In genomic region chr15:79834496-79834895, GRCh38 we compare ENCODE assay signal across 14 cellular contexts.
DNase-seq lines count a peak whose midpoint lies in the region; ATAC-seq, FAIRE-seq and TF ChIP-seq lines count a peak whose summit lies in the region.
"Had no signal": no experiment of that assay in that cellular context is flagged by ENCODE, and none has a peak within 500 bp of the region (broad histone marks: within the 10 kb centered on the region; RNA-seq: fewer than 3 reads in every experiment).

No MANE protein-coding gene starts in this region.

- WGBS in mammary epithelial cell (ENCODE audit: low coverage, missing lambda C conversion rate), result 69% methylated on average over 3 of the region's 4 CpGs
- WGBS in K562 (ENCODE audit: insufficient coverage, low coverage, missing lambda C conversion rate), result 57% methylated on average over 4 of the region's 4 CpGs

- no peaks in the 10 kb centered on the region for H3K4me1 ChIP-seq in mammary epithelial cell (ENCODE audit: insufficient read depth, low read length)
- peaks cover 3% of the 10 kb centered on the region in 2 experiments; a peak in 1 of 5 replicates for H3K4me1 ChIP-seq in K562 (replicated peaks in 1 of 2; ENCODE audit: control insufficient read depth in 2 of 2, insufficient read depth in 2 of 2, low read length in 2 of 2)
- H3K4me1 ChIP-seq in upper lobe of right lung, result no peaks in the 10 kb centered on the region

- POLR2A ChIA-PET in MCF 10A (lab: Yijun Ruan, JAX) (interaction anchor here (0.7 kb wide), 1 partner anchor 487 kb away, joined by 4 read pairs; no protein-coding TSS in a partner anchor), K562 (lab: Yijun Ruan, JAX) (interaction anchor here (0.7 kb wide), 1 partner anchor 65 kb away, joined by 3 read pairs; no protein-coding TSS in a partner anchor)

- no peak for TF ChIP-seq POLR2A in K562 (conservative IDR thresholded peaks at IDR 0.05)

- H3K36me3 Mint-ChIP-seq in MCF 10A (ENCODE audit: insufficient read depth, unreplicated experiment), result peaks cover 17% of the 10 kb centered on the region

- H3K36me3 ChIP-seq in mammary epithelial cell (ENCODE audit: insufficient read depth, low read length) (peaks cover 3% of the 10 kb centered on the region), K562 (ENCODE audit: control insufficient read depth, insufficient read depth, low read length) (peaks cover 9% of the 10 kb centered on the region; the same call in 1 of the 3 replicates), upper lobe of right lung (peaks cover 13% of the 10 kb centered on the region)

- H3K9me3 Mint-ChIP-seq in MCF 10A (ENCODE audit: unreplicated experiment), result no peaks in the 10 kb centered on the region
- H3K9me3 Mint-ChIP-seq: activated CD4-positive, alpha-beta T cell treated with anti-CD3 and anti-CD28 coated beads, Interleukin-2, amount 10 ng/mL, durations not matched to agents 7 days and 5 days; naive B cell had no signal

- H3K4me3 ChIP-seq in mammary epithelial cell (replicated peaks in 1 of 3; ENCODE audit: insufficient read depth in 1 of 3, low read depth in 2 of 3, low read length in 3 of 3) (no peak overlapping the region), K562 (no peak overlapping the region), upper lobe of right lung (no peak overlapping the region)

- no peak overlapping the region for H3K9ac ChIP-seq in mammary epithelial cell (ENCODE audit: insufficient read depth, low read length)
- no peak overlapping the region for H3K9ac ChIP-seq in K562 (ENCODE audit: insufficient read depth in 1 of 2, low read depth in 2 of 2, low read length in 2 of 2)

- dilution Hi-C loops in mammary epithelial cell (cut with HindIII; ENCODE audit: low sequenced_read_pairs), result no loop called here

- no peak overlapping the region for H2AFZ ChIP-seq in mammary epithelial cell (ENCODE audit: low read depth, low read length)
- no peak overlapping the region for H2AFZ ChIP-seq in K562 (ENCODE audit: low read depth, low read length)

- intact Hi-C loops in MCF 10A (cut with micrococcal nuclease) (no loop called here), mammary epithelial cell (cut with micrococcal nuclease) (no loop called here), K562 (cut with micrococcal nuclease) (no loop called here), upper lobe of right lung (cut with DNase I) (no loop called here)

- H3K79me2 ChIP-seq in mammary epithelial cell (ENCODE audit: insufficient read depth, low read length), result no peaks in the 10 kb centered on the region
- H3K79me2 ChIP-seq in K562 (ENCODE audit: control insufficient read depth, insufficient read depth, low read length), result no peaks in the 10 kb centered on the region

- H3K27ac ChIP-seq in mammary epithelial cell (ENCODE audit: insufficient read depth, low read depth, low read length) (no peak overlapping the region), K562 (ENCODE audit: extremely low read depth, low read depth, low read length) (no peak overlapping the region), upper lobe of right lung (no peak overlapping the region)

- CTCF ChIA-PET in MCF 10A (lab: Yijun Ruan, JAX) (no interaction called here), mammary epithelial cell (lab: Charles Lee; ENCODE audit: low non-redundant PET) (no interaction called here), K562 (lab: Yijun Ruan, JAX; ENCODE audit: low intra/inter-chr PET ratio) (no interaction called here)

- H3K27ac Mint-ChIP-seq in MCF 10A (ENCODE audit: low read depth, unreplicated experiment), result no peak overlapping the region
- H3K27ac Mint-ChIP-seq: activated CD4-positive, alpha-beta T cell treated with anti-CD3 and anti-CD28 coated beads, Interleukin-2, amount 10 ng/mL, durations not matched to agents 7 days and 5 days; activated naive CD8-positive, alpha-beta T cell had no signal

- no peaks in the 10 kb centered on the region for H3K27me3 ChIP-seq in mammary epithelial cell (ENCODE audit: insufficient read depth, low read length)
- H3K27me3 ChIP-seq in K562 (ENCODE audit: control insufficient read depth in 2 of 2, insufficient read depth in 2 of 2, low read length in 2 of 2), result no peaks in the 10 kb centered on the region
- H3K27me3 ChIP-seq in upper lobe of right lung, result no peaks in the 10 kb centered on the region

- H3K9me3 ChIP-seq in mammary epithelial cell (replicated peaks; ENCODE audit: insufficient read depth, low read length), result no peaks in the 10 kb centered on the region
- H3K9me3 ChIP-seq in K562 (replicated peaks; ENCODE audit: control insufficient read depth, insufficient read depth, low read depth, low read length), result no peaks in the 10 kb centered on the region
- no peaks in the 10 kb centered on the region for H3K9me3 ChIP-seq in upper lobe of right lung

- in situ Hi-C loops in mammary epithelial cell (cut with MboI; ENCODE audit: low sequenced_read_pairs in 2 of 2), result no loop called here
- in situ Hi-C loops in K562 (cut with MboI), result no loop called here

- no peak for TF ChIP-seq RAD21 in K562 (CRISPR knock-in tag; conservative IDR thresholded peaks at IDR 0.05 in 1 of 2, IDR thresholded peaks at IDR 0.05 in 1 of 2)

- H3K4me2 ChIP-seq in mammary epithelial cell (ENCODE audit: insufficient read depth, low read depth, low read length), result no peak overlapping the region
- H3K4me2 ChIP-seq in K562 (ENCODE audit: insufficient read depth, low read length), result no peak overlapping the region

- DNase-seq in MCF 10A (ENCODE audit: unreplicated experiment) (peak; percentile 9), mammary epithelial cell (no peak), NCI-H2171 treated with DMSO at 0.1 percent for 48 hours (lab: John Stamatoyannopoulos, UW) (peak; percentile 93), K562 (ENCODE audit: extremely low read depth in 1 of 4, low spot score in 3 of 4) (no peak), upper lobe of right lung (peak; percentile 79)
- DNase-seq: activated CD4-positive, alpha-beta T cell treated with anti-CD3 and anti-CD28 coated beads, Interleukin-2, amount 10 ng/mL, durations not matched to agents 7 days and 5 days; activated T-cell treated with anti-CD3 and anti-CD28 coated beads, Interleukin-2, amount 50 U/mL, for 1 hour; effector memory CD4-positive, alpha-beta T cell; naive B cell; SIG-M5 had no signal

- FAIRE-seq in K562 (lab: Jason Lieb, UNC), result no peak

- TF ChIP-seq CTCF in MCF 10A (IDR thresholded peaks at IDR 0.05; ENCODE audit: unreplicated experiment), result no peak
- no peak for TF ChIP-seq CTCF in mammary epithelial cell (conservative IDR thresholded peaks at IDR 0.05 in 1 of 2, IDR thresholded peaks at IDR 0.05 in 1 of 2; ENCODE audit: extremely low read depth in 1 of 2, insufficient read depth in 1 of 2, low read depth in 1 of 2, low read length in 2 of 2)
- TF ChIP-seq CTCF in K562 (IDR thresholded peaks at IDR 0.05 in 2 of 3, conservative IDR thresholded peaks at IDR 0.05 in 1 of 3; ENCODE audit: insufficient read depth in 2 of 3, low read depth in 1 of 3, low read length in 3 of 3), result no peak
- no peak for TF ChIP-seq CTCF in upper lobe of right lung (IDR thresholded peaks at IDR 0.05)

- BruUV-seq in MCF 10A (replicated peaks; lab: Mats Ljungman, UMichigan) (no TSS peak), mammary epithelial cell (replicated peaks; lab: Mats Ljungman, UMichigan) (no TSS peak), K562 (replicated peaks; lab: Mats Ljungman, UMichigan) (no TSS peak)

- TF ChIP-seq EP300 in K562 (IDR thresholded peaks at IDR 0.05; ENCODE audit: low read length), result no peak

- no peaks in the 10 kb centered on the region for H3K9me1 ChIP-seq in K562 (ENCODE audit: control insufficient read depth, insufficient read depth, low read length)

- no peak overlapping the region for H3K4me3 Mint-ChIP-seq in MCF 10A (ENCODE audit: unreplicated experiment)
- H3K4me3 Mint-ChIP-seq: activated CD4-positive, alpha-beta T cell treated with anti-CD3 and anti-CD28 coated beads, Interleukin-2, amount 10 ng/mL, durations not matched to agents 7 days and 5 days; activated naive CD8-positive, alpha-beta T cell; naive B cell had no signal

- no peaks in the 10 kb centered on the region for H3K27me3 Mint-ChIP-seq in MCF 10A (ENCODE audit: insufficient read depth, unreplicated experiment)
- H3K27me3 Mint-ChIP-seq: activated CD4-positive, alpha-beta T cell treated with anti-CD3 and anti-CD28 coated beads, Interleukin-2, amount 10 ng/mL, durations not matched to agents 7 days and 5 days; activated naive CD8-positive, alpha-beta T cell; naive B cell had no signal

- H3K4me1 Mint-ChIP-seq in MCF 10A (ENCODE audit: insufficient read depth, unreplicated experiment), result no peaks in the 10 kb centered on the region

- ATAC-seq in K562, result no peak
- peak; percentile 93 for ATAC-seq in upper lobe of right lung
- ATAC-seq in esophagus mucosa, result no peak
- no peak for ATAC-seq in GM19455 (IDR thresholded peaks at IDR 0.05; ENCODE audit: unreplicated experiment)
- ATAC-seq in GM18498 (IDR thresholded peaks at IDR 0.05; ENCODE audit: unreplicated experiment), result no peak

- H4K20me1 ChIP-seq in mammary epithelial cell (ENCODE audit: insufficient read depth, low read length) (no peaks in the 10 kb centered on the region), K562 (replicated peaks; ENCODE audit: control insufficient read depth, insufficient read depth, low read length) (no peaks in the 10 kb centered on the region)

TF ChIP-seq in K562, 482 proteins besides CTCF, POLR2A, EP300 and RAD21:
- TF ChIP-seq TCFL5 (CRISPR knock-in tag; conservative IDR thresholded peaks at IDR 0.05) (no peak), NFIC (IDR thresholded peaks at IDR 0.05) (peak; percentile 72), HLTF (IDR thresholded peaks at IDR 0.05) (no peak), FOXK2 (conservative IDR thresholded peaks at IDR 0.05 in 1 of 2, IDR thresholded peaks at IDR 0.05 in 1 of 2; ENCODE audit: low read depth in 2 of 2) (no peak), BHLHE40 (IDR thresholded peaks at IDR 0.05; ENCODE audit: low read length) (0 out of 2 replicates have a peak, but pooled peaks have one; percentile 15), NFIX (CRISPR knock-in tag; IDR thresholded peaks at IDR 0.05; ENCODE audit: low read depth) (0 out of 2 replicates have a peak, but pooled peaks have one; percentile 10), MCM7 (IDR thresholded peaks at IDR 0.05) (no peak), RAD51 (IDR thresholded peaks at IDR 0.05; ENCODE audit: borderline replicate concordance, low read depth) (peak; percentile 31; the same call in 1 of the 2 replicates), HINFP (tag; conservative IDR thresholded peaks at IDR 0.05; ENCODE audit: low read depth) (no peak)

Comparison
In these comparisons a context has a peak if more than half of its experiments do, and no peak if none do; other contexts are left out.
1. DNase-seq: peak in MCF 10A (single experiment), NCI-H2171 treated with DMSO at 0.1 percent for 48 hours (single experiment) and upper lobe of right lung (single experiment); none in mammary epithelial cell (single experiment) and K562 (0 of 4).